ENCODE assay signal across 19 cellular contexts in the genomic region with DNA sequence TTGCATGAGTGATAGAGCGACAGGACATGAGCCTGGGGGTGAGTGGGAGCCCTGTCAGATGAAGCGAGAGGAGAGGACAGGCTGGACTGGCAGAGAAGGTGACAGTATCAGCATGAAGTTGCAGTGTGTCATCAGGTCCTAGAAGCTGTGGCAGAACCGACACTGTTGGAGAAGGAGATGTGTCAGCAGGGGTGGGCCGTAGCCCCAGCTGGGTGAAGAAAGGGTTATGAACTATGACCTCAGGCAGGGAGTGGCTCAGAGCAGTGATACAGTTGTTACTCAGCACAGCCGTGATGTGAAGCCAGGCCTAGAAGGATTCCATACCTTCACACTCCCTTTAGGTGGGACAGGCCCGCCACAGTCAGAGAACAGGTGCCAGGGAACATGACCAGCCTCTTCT. TPM values are rescaled to one million over a fixed set of nuclear protein-coding genes. Genes with fewer than 3 reads are reported as not detected.
"Had no signal": no experiment of that assay in that cellular context is flagged by ENCODE, and none has a peak within 500 bp of the region (broad histone marks: within the 10 kb centered on the region; RNA-seq: fewer than 3 reads in every experiment).

No MANE protein-coding gene starts in this region.

- H3K27me3 Mint-ChIP-seq: activated T-cell treated with anti-CD3 and anti-CD28 coated beads, Interleukin-2, amount 50 U/mL, for 24 hours; stimulated activated naive CD8-positive, alpha-beta T cell treated with anti-CD3 and anti-CD28 coated beads, Interleukin-15, amount 100 ng/mL, for 72 hours had no signal

- H3K4me3 ChIP-seq: cardiac muscle cell, gastrocnemius medialis, left lung, lung, psoas muscle, right atrium auricular region, tibial nerve had no signal

- ATAC-seq: gastrocnemius medialis; left lung; natural killer cell; psoas muscle; stimulated activated naive CD8-positive, alpha-beta T cell treated with anti-CD3 and anti-CD28 coated beads, Interleukin-15, amount 100 ng/mL, for 72 hours had no signal

- H3K27me3 ChIP-seq: cardiac muscle cell, gastrocnemius medialis, left lung, right atrium auricular region, tibial nerve had no signal

- H3K36me3 ChIP-seq: cardiac muscle cell, gastrocnemius medialis, left lung, right atrium auricular region, WERI-Rb-1 had no signal

- H3K36me3 Mint-ChIP-seq: natural killer cell had no signal

- H3K27ac Mint-ChIP-seq: activated T-cell treated with anti-CD3 and anti-CD28 coated beads, Interleukin-2, amount 50 U/mL, for 24 hours; natural killer cell had no signal

- DNase-seq: activated CD4-positive, CD25-positive, alpha-beta regulatory T cell treated with anti-CD3 and anti-CD28 coated beads, Interleukin-2, amount 50 U/mL, for 72 hours; activated naive CD4-positive, alpha-beta T cell treated with Interleukin-2 at 50 U/mL for 16 hours; activated T-cell treated with anti-CD3 and anti-CD28 coated beads, Interleukin-2, amount 50 U/mL, for 24 hours; cortex of kidney; gastrocnemius medialis; hippocampal formation; kidney glomerular epithelial cell; left lung; natural killer cell; psoas muscle; stimulated activated naive CD8-positive, alpha-beta T cell treated with anti-CD3 and anti-CD28 coated beads, Interleukin-15, amount 100 ng/mL, for 72 hours; WERI-Rb-1 had no signal

- H3K9me3 ChIP-seq: gastrocnemius medialis, left lung, psoas muscle, right atrium auricular region, tibial nerve had no signal

- H3K4me3 Mint-ChIP-seq: activated T-cell treated with anti-CD3 and anti-CD28 coated beads, Interleukin-2, amount 50 U/mL, for 24 hours; natural killer cell; stimulated activated naive CD8-positive, alpha-beta T cell treated with anti-CD3 and anti-CD28 coated beads, Interleukin-15, amount 100 ng/mL, for 72 hours had no signal

- H3K4me1 ChIP-seq: gastrocnemius medialis, psoas muscle had no signal

- H3K9me3 Mint-ChIP-seq: activated T-cell treated with anti-CD3 and anti-CD28 coated beads, Interleukin-2, amount 50 U/mL, for 24 hours; natural killer cell; stimulated activated naive CD8-positive, alpha-beta T cell treated with anti-CD3 and anti-CD28 coated beads, Interleukin-15, amount 100 ng/mL, for 72 hours had no signal

- H3K27ac ChIP-seq: cardiac muscle cell, gastrocnemius medialis, left lung, psoas muscle, right atrium auricular region, tibial nerve, WERI-Rb-1 had no signal

RNA-seq across cellular contexts. Expression of a gene that starts 13.7 kb away (rescaled TPM):
- total RNA-seq: cerebellum; natural killer cell; osteocyte; T-helper 2 cell treated with Interferon-gamma antibody and Interleukin-4, amounts not matched to agents 100 ng/mL and 5 ng/mL, for 36 hours had no signal
